In the genomic region with DNA sequence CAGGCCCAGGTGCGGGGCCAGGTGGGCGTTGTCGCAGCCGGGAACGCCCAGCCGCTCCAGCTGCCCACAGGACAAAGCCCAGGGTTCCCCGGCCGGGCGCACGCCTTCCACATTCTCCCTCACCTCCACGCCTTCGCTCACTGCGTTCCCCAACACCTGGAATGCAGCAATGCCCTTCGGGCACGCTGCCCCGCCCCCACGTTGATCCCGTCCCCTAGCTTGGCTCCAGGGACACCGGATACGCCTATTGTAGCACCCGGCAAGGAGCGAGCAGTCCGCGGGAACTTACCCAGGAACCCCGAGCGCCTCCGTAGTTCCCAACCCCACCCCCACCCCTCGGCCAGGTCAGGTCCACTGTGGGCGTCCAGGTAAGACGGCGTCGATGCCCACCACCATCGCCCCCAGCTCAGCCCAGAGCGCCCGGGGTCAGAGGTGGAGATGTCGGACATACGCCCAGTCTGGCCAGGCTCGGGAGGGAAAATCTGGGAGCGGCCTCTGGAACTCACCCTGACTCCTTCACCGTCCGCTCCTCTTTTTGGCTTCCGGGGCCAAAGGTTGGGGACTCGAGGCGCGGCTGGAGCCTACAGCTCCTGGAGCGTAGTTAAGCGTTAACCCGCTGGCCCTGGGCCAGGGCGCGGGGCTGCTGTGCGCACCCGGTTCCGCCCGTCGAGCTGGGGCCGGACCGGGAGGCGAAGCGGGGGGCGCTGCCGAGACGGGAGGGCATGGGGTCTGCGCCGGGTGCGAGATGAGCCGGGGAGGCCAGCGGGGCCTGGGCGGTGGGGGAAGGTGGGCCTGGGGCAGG, we compare ENCODE assay signal across 8 cellular contexts. TPM values are rescaled to one million over a fixed set of nuclear protein-coding genes. Genes with fewer than 3 reads are reported as not detected.
DNase-seq lines count a peak whose midpoint lies in the region; ATAC-seq and TF ChIP-seq lines count a peak whose summit lies in the region.

No MANE protein-coding gene starts in this region.

- H3K27me3 Mint-ChIP-seq in CD4-positive, alpha-beta T cell, result peaks cover 12% of the 10 kb centered on the region

- TF ChIP-seq POLR2A in NB4 (IDR thresholded peaks at IDR 0.05; ENCODE audit: extremely low read depth, insufficient read length) (no peak), adrenal gland (IDR thresholded peaks at IDR 0.05) (no peak)

- H3K4me1 ChIP-seq in adrenal gland (replicated peaks in 1 of 2), result peaks cover 11 to 29% of the 10 kb centered on the region in 2 donors

- no peaks in the 10 kb centered on the region for H3K36me3 ChIP-seq in adrenal gland (replicated peaks in 1 of 2)

- TF ChIP-seq CTCF in CD4-positive, alpha-beta T cell (IDR thresholded peaks at IDR 0.05), result no peak
- TF ChIP-seq CTCF in NB4 (IDR thresholded peaks at IDR 0.05; ENCODE audit: low read depth, low read length) (no peak), adrenal gland (IDR thresholded peaks at IDR 0.05) (no peak)

- intact Hi-C loops in CD4-positive, alpha-beta T cell (cut with DNase I, micrococcal nuclease), result loop anchor here in 1 of 2 experiments (2.0 kb wide), 1 partner anchor 68 kb away; no protein-coding TSS in a partner anchor
- intact Hi-C loops in adrenal gland (cut with DNase I), result no loop called here

- no peaks in the 10 kb centered on the region for H3K9me3 Mint-ChIP-seq in CD4-positive, alpha-beta T cell
- H3K9me3 Mint-ChIP-seq in stimulated activated effector memory CD8-positive, alpha-beta T cell treated with anti-CD3 and anti-CD28 coated beads, Interleukin-12 subunit alpha, Interleukin-12 subunit beta, amount 100 ng/mL, for 72 hours, result no peaks in the 10 kb centered on the region

- peak; percentile 13 for ATAC-seq in CD4-positive, alpha-beta T cell (ENCODE audit: poor library complexity)
- ATAC-seq in stimulated activated effector memory CD8-positive, alpha-beta T cell treated with anti-CD3 and anti-CD28 coated beads, Interleukin-12 subunit alpha, Interleukin-12 subunit beta, amount 100 ng/mL, for 72 hours, result no peak
- ATAC-seq in HG03432 (IDR thresholded peaks at IDR 0.05; ENCODE audit: unreplicated experiment), result no peak

- H3K27me3 ChIP-seq in CD4-positive, alpha-beta T cell (ENCODE audit: control insufficient read depth, insufficient read depth, low read length), result peaks cover 12% of the 10 kb centered on the region
- no peaks in the 10 kb centered on the region for H3K27me3 ChIP-seq in adrenal gland

- POLR2A ChIA-PET in CD4-positive, alpha-beta T cell (lab: Charles Lee), result interaction anchor here (0.7 to 1.7 kb wide), 5 partner anchors 64 to 608 kb away, joined by 3 to 7 read pairs (median 4); a partner anchor contains a TSS

- peaks cover 6% of the 10 kb centered on the region for H3K4me1 Mint-ChIP-seq in CD4-positive, alpha-beta T cell (ENCODE audit: low read depth)
- H3K4me1 Mint-ChIP-seq in stimulated activated effector memory CD8-positive, alpha-beta T cell treated with anti-CD3 and anti-CD28 coated beads, Interleukin-12 subunit alpha, Interleukin-12 subunit beta, amount 100 ng/mL, for 72 hours, result peaks cover 16% of the 10 kb centered on the region

- CTCF ChIA-PET in CD4-positive, alpha-beta T cell (lab: Charles Lee), result interaction anchor here (0.7 kb wide), 1 partner anchor 66 kb away, joined by 3 read pairs; no protein-coding TSS in a partner anchor

- peak overlapping the region; percentile 54 for H3K4me3 Mint-ChIP-seq in CD4-positive, alpha-beta T cell
- peak overlapping the region; percentile 53 for H3K4me3 Mint-ChIP-seq in stimulated activated effector memory CD8-positive, alpha-beta T cell treated with anti-CD3 and anti-CD28 coated beads, Interleukin-12 subunit alpha, Interleukin-12 subunit beta, amount 100 ng/mL, for 72 hours

- H3K27ac Mint-ChIP-seq in CD4-positive, alpha-beta T cell, result peak overlapping the region; percentile 51
- H3K27ac Mint-ChIP-seq in stimulated activated effector memory CD8-positive, alpha-beta T cell treated with anti-CD3 and anti-CD28 coated beads, Interleukin-12 subunit alpha, Interleukin-12 subunit beta, amount 100 ng/mL, for 72 hours, result no peak overlapping the region

- H3K9me3 ChIP-seq in CD4-positive, alpha-beta T cell (ENCODE audit: control insufficient read depth, low read length), result no peaks in the 10 kb centered on the region
- no peaks in the 10 kb centered on the region for H3K9me3 ChIP-seq in adrenal gland (replicated peaks in 1 of 3)

- H3K36me3 Mint-ChIP-seq in CD4-positive, alpha-beta T cell (ENCODE audit: low read depth), result no peaks in the 10 kb centered on the region
- no peaks in the 10 kb centered on the region for H3K36me3 Mint-ChIP-seq in stimulated activated effector memory CD8-positive, alpha-beta T cell treated with anti-CD3 and anti-CD28 coated beads, Interleukin-12 subunit alpha, Interleukin-12 subunit beta, amount 100 ng/mL, for 72 hours

- H3K4me3 ChIP-seq in NB4 (ENCODE audit: low read depth, low read length), result no peak overlapping the region
- peak overlapping the region in 2 of 4 donors; percentile 10 to 94 for H3K4me3 ChIP-seq in adrenal gland

- peak in 1 of 10 experiments; percentile 13 for DNase-seq in CD4-positive, alpha-beta T cell
- DNase-seq in NB4 (ENCODE audit: low read depth), result peak; percentile 1
- peak in 4 of 7 donors; percentile 39 to 55 (median 46) for DNase-seq in adrenal gland
- DNase-seq in iPS-NIHi11 (ENCODE audit: low spot score), result peak; percentile 84
- DNase-seq in stimulated activated effector memory CD8-positive, alpha-beta T cell treated with anti-CD3 and anti-CD28 coated beads, Interleukin-12 subunit alpha, Interleukin-12 subunit beta, amount 100 ng/mL, for 72 hours (ENCODE audit: low spot score in 2 of 2), result no peak
- DNase-seq in NK-92 (lab: John Stamatoyannopoulos, UW; ENCODE audit: unreplicated experiment), result no peak
- DNase-seq in inferior parietal cortex (ENCODE audit: extremely low spot score), result no peak

- WGBS in adrenal gland, 4 donors, result 0 to 8% (median 3%) methylated on average over 8 to 68 of the region's 68 CpGs

- no peak overlapping the region for H3K27ac ChIP-seq in CD4-positive, alpha-beta T cell (ENCODE audit: low read depth, low read length)
- H3K27ac ChIP-seq in adrenal gland, result peak overlapping the region in 1 of 5 donors; percentile 89

RNA-seq across cellular contexts. Expression of a gene that starts 0.6 kb away (rescaled TPM):
- total RNA-seq in CD4-positive, alpha-beta T cell, result 1 to 10 TPM; 4.4 to 4.7 TPM
- 10 to 100 TPM; 13.8 to 25.1 (median 19.0) TPM for total RNA-seq in adrenal gland
- polyA plus RNA-seq in adrenal gland, result 10 to 100 TPM in 2 of 3 donors, 1 to 10 TPM in 1; 2.8 to 29.4 (median 13.0) TPM

Comparison
In these comparisons a context has a peak if more than half of its experiments do, and no peak if none do; other contexts are left out.
1. DNase-seq: peak in NB4 (single experiment), adrenal gland (4 of 7) and iPS-NIHi11 (single experiment); none in stimulated activated effector memory CD8-positive, alpha-beta T cell treated with anti-CD3 and anti-CD28 coated beads, Interleukin-12 subunit alpha, Interleukin-12 subunit beta, amount 100 ng/mL, for 72 hours (0 of 2), NK-92 (single experiment) and inferior parietal cortex (single experiment).